ENCODE assay signal across 14 cellular contexts in the genomic region with DNA sequence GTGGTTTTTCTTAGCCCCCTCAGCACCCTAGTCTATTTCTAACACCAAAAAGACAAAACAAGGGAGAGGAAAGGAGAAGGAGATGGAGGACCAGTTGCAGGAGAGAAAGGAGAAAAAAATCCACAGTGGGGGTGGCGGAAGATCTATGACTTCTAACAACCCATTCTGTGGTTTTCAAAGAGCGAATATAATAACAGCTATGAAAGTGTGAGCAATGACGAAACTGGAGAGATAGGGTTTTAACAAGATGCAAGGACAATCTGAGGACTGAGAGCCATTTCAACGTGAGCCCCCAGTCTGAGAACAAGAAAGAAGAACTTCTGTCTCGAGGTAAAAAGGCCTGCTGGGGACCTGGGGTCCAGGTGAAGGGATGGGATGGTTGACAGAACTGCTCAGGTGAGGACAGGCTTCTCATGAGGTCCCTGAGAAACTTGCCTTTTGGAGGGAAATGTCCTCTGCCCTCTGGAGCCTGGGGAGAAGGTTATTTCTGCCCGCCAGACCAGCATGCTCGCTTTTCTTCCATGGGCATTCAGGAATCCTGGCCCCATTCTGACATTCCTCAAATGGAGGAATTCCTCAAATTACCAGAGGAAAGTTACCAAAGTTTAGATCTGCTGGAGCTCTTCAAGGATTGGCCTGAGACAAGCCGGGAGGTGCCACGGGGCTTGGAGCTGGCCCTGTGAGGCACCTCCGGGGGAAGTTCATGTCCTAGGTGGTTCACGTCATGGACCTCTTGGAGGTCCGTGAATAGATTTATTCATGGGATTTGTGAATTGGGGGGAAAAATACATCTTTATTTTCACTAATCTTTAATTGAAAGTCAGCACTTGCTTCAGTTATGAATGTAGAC. TPM values are rescaled to one million over a fixed set of nuclear protein-coding genes. Genes with fewer than 3 reads are reported as not detected.
DNase-seq lines count a peak whose midpoint lies in the region; ATAC-seq and TF ChIP-seq lines count a peak whose summit lies in the region.
"Had no signal": no experiment of that assay in that cellular context is flagged by ENCODE, and none has a peak within 500 bp of the region (broad histone marks: within the 10 kb centered on the region; RNA-seq: fewer than 3 reads in every experiment).

Gene CD160 (plus strand): TSS at position 270 of the 850 bp plus-strand sequence. CDS start 8,829 bp downstream, outside the sequence.

- H3K27me3 ChIP-seq in GM23248 (replicated peaks; ENCODE audit: insufficient read depth): no peaks in the 10 kb centered on the region
- H3K27me3 ChIP-seq in CD4-positive, alpha-beta memory T cell (ENCODE audit: insufficient read depth, low read length): no peaks in the 10 kb centered on the region
- H3K27me3 ChIP-seq: sigmoid colon had no signal

- H3K27me3 Mint-ChIP-seq in activated T-cell treated with anti-CD3 and anti-CD28 coated beads, Interleukin-2, amount 50 U/mL, for 72 hours (ENCODE audit: low read depth): peaks cover 35% of the 10 kb centered on the region
- H3K27me3 Mint-ChIP-seq in natural killer cell (ENCODE audit: low read depth in 2 of 2): no peaks in the 10 kb centered on the region
- H3K27me3 Mint-ChIP-seq in CD4-positive, alpha-beta memory T cell: peaks cover 7 to 13% of the 10 kb centered on the region in 2 donors

- WGBS in GM23248 (ENCODE audit: low coverage in 1 of 2, low lambda C conversion rate in 2 of 2, missing lambda C conversion rate in 2 of 2), 2 experiments: 95% methylated on average over 12 of the region's 12 CpGs

- POLR2A ChIA-PET in CD4-positive, alpha-beta memory T cell (lab: Charles Lee; ENCODE audit: partially characterized antibody): no interaction called here

- peaks cover 14% of the 10 kb centered on the region for H3K4me1 ChIP-seq in GM23248 (ENCODE audit: insufficient read depth)
- peaks cover 8% of the 10 kb centered on the region for H3K4me1 ChIP-seq in CD4-positive, alpha-beta memory T cell (ENCODE audit: insufficient read depth, low read length)

- H3K9me2 ChIP-seq in GM23248 (ENCODE audit: insufficient read depth): no peaks in the 10 kb centered on the region

- no peaks in the 10 kb centered on the region for H4K20me1 ChIP-seq in GM23248 (ENCODE audit: insufficient read depth)

- H3K4me2 ChIP-seq in GM23248 (ENCODE audit: unreplicated experiment): peak within 1 kb of the TSS; percentile 77

- no peak for TF ChIP-seq CTCF in GM12864 (IDR thresholded peaks at IDR 0.05; ENCODE audit: low read depth, low read length, missing control alignments)
- no peak for TF ChIP-seq CTCF in natural killer cell (IDR thresholded peaks at IDR 0.05)

- no peaks in the 10 kb centered on the region for H3K36me3 ChIP-seq in GM23248 (ENCODE audit: low read depth)
- H3K36me3 ChIP-seq in CD4-positive, alpha-beta memory T cell (ENCODE audit: insufficient read depth, low read length): no peaks in the 10 kb centered on the region
- H3K36me3 ChIP-seq: sigmoid colon had no signal

- H3K9me3 ChIP-seq in GM23248 (ENCODE audit: low read depth): no peaks in the 10 kb centered on the region
- no peaks in the 10 kb centered on the region for H3K9me3 ChIP-seq in CD4-positive, alpha-beta memory T cell (ENCODE audit: control insufficient read depth in 1 of 2, low read length in 2 of 2)
- H3K9me3 ChIP-seq: sigmoid colon had no signal

- in situ Hi-C loops in GM23248 (cut with MboI): no loop called here

- intact Hi-C loops in natural killer cell (cut with micrococcal nuclease): loop anchor here (1.0 to 5.0 kb wide), 2 partner anchors 29 to 127 kb away; no protein-coding TSS in a partner anchor
- intact Hi-C loops in CD4-positive, alpha-beta memory T cell (cut with micrococcal nuclease): no loop called here

- H3K9ac ChIP-seq in GM23248: no peak within 1 kb of the TSS

- peak within 1 kb of the TSS; percentile 64 for H3K27ac ChIP-seq in GM23248
- H3K27ac ChIP-seq in CD4-positive, alpha-beta memory T cell (ENCODE audit: low read depth, low read length): no peak within 1 kb of the TSS
- H3K27ac ChIP-seq: coronary artery had no signal

- no peaks in the 10 kb centered on the region for H3K79me2 ChIP-seq in GM23248 (ENCODE audit: insufficient read depth)

- no peaks in the 10 kb centered on the region for H3K9me3 Mint-ChIP-seq in activated T-cell treated with anti-CD3 and anti-CD28 coated beads, Interleukin-2, amount 50 U/mL, for 72 hours
- no peaks in the 10 kb centered on the region for H3K9me3 Mint-ChIP-seq in natural killer cell
- no peaks in the 10 kb centered on the region for H3K9me3 Mint-ChIP-seq in CD4-positive, alpha-beta memory T cell

- peak; percentile 38 for DNase-seq in GM12864 (ENCODE audit: low read depth)
- no peak for DNase-seq in GM23248
- peak in 1 of 2 donors; percentile 13 for DNase-seq in activated T-cell treated with anti-CD3 and anti-CD28 coated beads, Interleukin-2, amount 50 U/mL, for 72 hours
- DNase-seq in natural killer cell: peak; percentile 28
- DNase-seq in GOT3 (lab: John Stamatoyannopoulos, UW): no peak
- DNase-seq in CD4-positive, alpha-beta memory T cell: no peak
- DNase-seq: activated CD4-positive, alpha-beta T cell treated with anti-CD3 and anti-CD28 coated beads, Interleukin-2, amount 50 U/mL, for 4 hours; amniotic stem cell; left ventricle myocardium superior; sigmoid colon had no signal

- peak; percentile 50 to 53 for ATAC-seq in activated T-cell treated with anti-CD3 and anti-CD28 coated beads, Interleukin-2, amount 50 U/mL, for 72 hours (replicated peaks in 1 of 2)
- peak; percentile 69 to 75 (median 70) for ATAC-seq in natural killer cell
- no peak for ATAC-seq in HG02642 (IDR thresholded peaks at IDR 0.05; ENCODE audit: poor library complexity, unreplicated experiment)

- peak within 1 kb of the TSS; percentile 80 for H2AFZ ChIP-seq in GM23248

- H3K36me3 Mint-ChIP-seq in activated T-cell treated with anti-CD3 and anti-CD28 coated beads, Interleukin-2, amount 50 U/mL, for 72 hours (ENCODE audit: insufficient read depth in 2 of 2): no peaks in the 10 kb centered on the region
- H3K36me3 Mint-ChIP-seq in natural killer cell: no peaks in the 10 kb centered on the region
- no peaks in the 10 kb centered on the region for H3K36me3 Mint-ChIP-seq in CD4-positive, alpha-beta memory T cell

- peaks cover 21% of the 10 kb centered on the region for H3F3A ChIP-seq in GM23248 (ENCODE audit: insufficient read depth)

- no peak within 1 kb of the TSS for H3K27ac Mint-ChIP-seq in activated T-cell treated with anti-CD3 and anti-CD28 coated beads, Interleukin-2, amount 50 U/mL, for 72 hours
- peak within 1 kb of the TSS; percentile 84 to 92 for H3K27ac Mint-ChIP-seq in natural killer cell
- peak within 1 kb of the TSS in 3 of 7 donors; percentile 6 to 38 (median 13) for H3K27ac Mint-ChIP-seq in CD4-positive, alpha-beta memory T cell

- H3K4me1 Mint-ChIP-seq in activated T-cell treated with anti-CD3 and anti-CD28 coated beads, Interleukin-2, amount 50 U/mL, for 72 hours (ENCODE audit: low read depth): peaks cover 34% of the 10 kb centered on the region
- peaks cover 67 to 78% of the 10 kb centered on the region in 2 donors for H3K4me1 Mint-ChIP-seq in natural killer cell
- peaks cover 6 to 17% (median 14%) of the 10 kb centered on the region in 4 donors for H3K4me1 Mint-ChIP-seq in CD4-positive, alpha-beta memory T cell

- no peak within 1 kb of the TSS for H3K4me3 ChIP-seq in GM12864 (ENCODE audit: low read depth, low read length)
- H3K4me3 ChIP-seq in GM23248: 0 out of 2 replicates have a peak within 1 kb of the TSS, but pooled peaks have one; percentile 66
- H3K4me3 ChIP-seq in CD4-positive, alpha-beta memory T cell (ENCODE audit: low read length in 2 of 2): no peak within 1 kb of the TSS

- peak within 1 kb of the TSS; percentile 21 to 77 for H3K4me3 Mint-ChIP-seq in activated T-cell treated with anti-CD3 and anti-CD28 coated beads, Interleukin-2, amount 50 U/mL, for 72 hours
- peak within 1 kb of the TSS; percentile 95 for H3K4me3 Mint-ChIP-seq in natural killer cell
- no peak within 1 kb of the TSS for H3K4me3 Mint-ChIP-seq in CD4-positive, alpha-beta memory T cell

- CTCF ChIA-PET in CD4-positive, alpha-beta memory T cell (lab: Charles Lee; ENCODE audit: partially characterized antibody): interaction anchor here (1.1 to 3.1 kb wide), 4 partner anchors 10 to 20 kb away, joined by 4 to 15 read pairs (median 6); no protein-coding TSS in a partner anchor

RNA-seq across cellular contexts. Expression of gene CD160, which starts in this region (rescaled TPM):
- total RNA-seq in GM23248 (2014; rRNA removed; shearing (Covaris generic)): not detected in 2 replicates
- polyA plus RNA-seq in GM23248 (2016; fragmentation: Nextera tagmentation; extraction: Ambion mirVana): 0.25 and 0.33 TPM in 2 replicates
- under 1 TPM in 1 of 2 donors, not detected in 1; 0.29 TPM for total RNA-seq in activated T-cell treated with anti-CD3 and anti-CD28 coated beads, Interleukin-2, amount 50 U/mL, for 72 hours
- total RNA-seq in natural killer cell: 100 to 1,000 TPM in 1 of 3 donors, 10 to 100 TPM in 2; 77.7 to 150 (median 83.4) TPM
- total RNA-seq in CD4-positive, alpha-beta memory T cell: not detected
- polyA plus RNA-seq in CD4-positive, alpha-beta memory T cell: under 1 TPM in 1 of 2 donors, not detected in 1; 0.16 TPM
- total RNA-seq: HepG2, sigmoid colon had no signal
- polyA plus RNA-seq: neural cell had no signal

Comparison
In these comparisons a context has a peak if more than half of its experiments do, and no peak if none do; other contexts are left out.
1. RNA of gene CD160 (total RNA-seq): 77.7 to 150 TPM in natural killer cell; 0.29 TPM in activated T-cell treated with anti-CD3 and anti-CD28 coated beads, Interleukin-2, amount 50 U/mL, for 72 hours, not detected in GM23248 and not detected in CD4-positive, alpha-beta memory T cell; every median in the first group is over 10 times any median in the second.
2. Peak in ATAC-seq in activated T-cell treated with anti-CD3 and anti-CD28 coated beads, Interleukin-2, amount 50 U/mL, for 72 hours; RNA of the gene not detected or under 1 TPM.
3. DNase-seq: peak in GM12864 (single experiment) and natural killer cell (single experiment); none in GM23248 (single experiment), GOT3 (single experiment) and CD4-positive, alpha-beta memory T cell (0 of 5).
4. H3K4me3 Mint-ChIP-seq: peak in activated T-cell treated with anti-CD3 and anti-CD28 coated beads, Interleukin-2, amount 50 U/mL, for 72 hours (2 of 2) and natural killer cell (single experiment); none in CD4-positive, alpha-beta memory T cell (0 of 8).